18 cellular contexts compared by ENCODE assay signal in genomic region chr22:20990184-20991180, GRCh38. TPM values are rescaled to one million over a fixed set of nuclear protein-coding genes. Genes with fewer than 3 reads are reported as not detected.
DNase-seq lines count a peak whose midpoint lies in the region; ATAC-seq, FAIRE-seq and TF ChIP-seq lines count a peak whose summit lies in the region.
"Had no signal": no experiment of that assay in that cellular context is flagged by ENCODE, and none has a peak within 500 bp of the region (broad histone marks: within the 10 kb centered on the region; RNA-seq: fewer than 3 reads in every experiment).

No MANE protein-coding gene starts in this region.

- no peak overlapping the region for H3K18ac ChIP-seq in neuronal stem cell (ENCODE audit: low read length)

- peaks cover 3% of the 10 kb centered on the region for H3K79me1 ChIP-seq in neuronal stem cell (ENCODE audit: low read depth, low read length)

- H3K27ac Mint-ChIP-seq in activated naive CD8-positive, alpha-beta T cell treated with anti-CD3 and anti-CD28 coated beads, Interleukin-2, amount 10 ng/mL, durations not matched to agents 7 days and 5 days = peak overlapping the region; percentile 43
- H3K27ac Mint-ChIP-seq in activated naive CD8-positive, alpha-beta T cell treated with anti-CD3 and anti-CD28 coated beads for 36 hours = no peak overlapping the region
- H3K27ac Mint-ChIP-seq: GM23338 had no signal

- no peaks in the 10 kb centered on the region for H3K27me3 Mint-ChIP-seq in activated naive CD8-positive, alpha-beta T cell treated with anti-CD3 and anti-CD28 coated beads, Interleukin-2, amount 10 ng/mL, durations not matched to agents 7 days and 5 days
- H3K27me3 Mint-ChIP-seq in activated naive CD8-positive, alpha-beta T cell treated with anti-CD3 and anti-CD28 coated beads for 36 hours = no peaks in the 10 kb centered on the region
- H3K27me3 Mint-ChIP-seq: CD4-positive, alpha-beta memory T cell had no signal

- H4K20me1 ChIP-seq in K562 (replicated peaks; ENCODE audit: control insufficient read depth, insufficient read depth, low read length) = peaks cover 14% of the 10 kb centered on the region; the same call in 1 of the 2 replicates

- no peak for DNase-seq in activated naive CD8-positive, alpha-beta T cell treated with anti-CD3 and anti-CD28 coated beads, Interleukin-2, amount 10 ng/mL, durations not matched to agents 7 days and 5 days
- DNase-seq in activated naive CD8-positive, alpha-beta T cell treated with anti-CD3 and anti-CD28 coated beads for 36 hours = no peak
- DNase-seq in K562 (ENCODE audit: extremely low read depth in 1 of 4, low spot score in 3 of 4) = no peak
- DNase-seq in neuronal stem cell (ENCODE audit: low spot score) = no peak
- DNase-seq in NOMO-1 treated with dmso at 0.1 percent for 144 hours (lab: John Stamatoyannopoulos, UW; ENCODE audit: unreplicated experiment) = no peak
- no peak for DNase-seq in right atrium auricular region (ENCODE audit: low spot score)
- DNase-seq: BE2C; CD4-positive, alpha-beta memory T cell; KG1; NCI-H1105 treated with DMSO at 0.1 percent for 48 hours; NCI-H1694 treated with DMSO at 0.1 percent for 48 hours; NK-92 treated with Interleukin-12 subunit alpha and Interleukin-12 subunit beta, amount 100 ng/mL, for 24 hours; SHP77 treated with DMSO at 0.1 percent for 48 hours had no signal

- H2BK12ac ChIP-seq in neuronal stem cell (ENCODE audit: low read length) = no peak overlapping the region

- WGBS in K562 (ENCODE audit: insufficient coverage, low coverage, missing lambda C conversion rate) = 77% methylated on average over 21 of the region's 21 CpGs
- WGBS in neuronal stem cell (ENCODE audit: extremely low coverage in 2 of 2, insufficient read length in 2 of 2, insufficient replicate concordance in 1 of 2), 2 donors = no CpG with 5 or more reads among the region's 21 CpGs

- H3K23ac ChIP-seq in neuronal stem cell (ENCODE audit: low read depth, low read length, poor library complexity) = peak overlapping the region; percentile 34

- POLR2A ChIA-PET in activated naive CD8-positive, alpha-beta T cell treated with anti-CD3 and anti-CD28 coated beads, Interleukin-2, amount 10 ng/mL, durations not matched to agents 7 days and 5 days (lab: Charles Lee) = interaction anchor here (0.9 to 2.1 kb wide), 4 partner anchors 8 to 12 kb away, joined by 3 to 9 read pairs (median 4); partner anchors contain the start of genes LZTR1 and THAP7
- POLR2A ChIA-PET in K562 (lab: Yijun Ruan, JAX) = interaction anchor here (0.6 to 17.9 kb wide), 12 partner anchors 9 to 386 kb away, joined by 3 to 451 read pairs (median 4); partner anchors contain the start of genes AIFM3, LZTR1, P2RX6 and THAP7

- no peak overlapping the region for H2BK15ac ChIP-seq in neuronal stem cell (ENCODE audit: low read length)

- in situ Hi-C loops in K562 (cut with MboI) = no loop called here

- TF ChIP-seq CTCF in K562 (IDR thresholded peaks at IDR 0.05 in 2 of 3, conservative IDR thresholded peaks at IDR 0.05 in 1 of 3; ENCODE audit: insufficient read depth in 2 of 3, low read depth in 1 of 3, low read length in 3 of 3) (no peak), right atrium auricular region (IDR thresholded peaks at IDR 0.05) (no peak)

- CTCF ChIA-PET in K562 (lab: Yijun Ruan, JAX; ENCODE audit: low intra/inter-chr PET ratio) = no interaction called here

- no peak overlapping the region for H3K4me3 Mint-ChIP-seq in activated naive CD8-positive, alpha-beta T cell treated with anti-CD3 and anti-CD28 coated beads, Interleukin-2, amount 10 ng/mL, durations not matched to agents 7 days and 5 days
- no peak overlapping the region for H3K4me3 Mint-ChIP-seq in activated naive CD8-positive, alpha-beta T cell treated with anti-CD3 and anti-CD28 coated beads for 36 hours
- H3K4me3 Mint-ChIP-seq: CD4-positive, alpha-beta memory T cell; GM23338 had no signal

- H3K14ac ChIP-seq in neuronal stem cell (ENCODE audit: low read length) = no peak overlapping the region

- ATAC-seq in activated naive CD8-positive, alpha-beta T cell treated with anti-CD3 and anti-CD28 coated beads, Interleukin-2, amount 10 ng/mL, durations not matched to agents 7 days and 5 days (ENCODE audit: low read depth) = no peak
- no peak for ATAC-seq in K562
- no peak for ATAC-seq in HG03354 (IDR thresholded peaks at IDR 0.05; ENCODE audit: poor library complexity, severe bottlenecking, unreplicated experiment)
- ATAC-seq: GM23338 had no signal

- peak overlapping the region in 1 of 2 experiments; percentile 57; a peak in 2 of 4 replicates for H3K9ac ChIP-seq in K562 (ENCODE audit: insufficient read depth in 1 of 2, low read depth in 2 of 2, low read length in 2 of 2)
- no peak overlapping the region for H3K9ac ChIP-seq in neuronal stem cell (ENCODE audit: low read depth, low read length, poor library complexity)

- no peak overlapping the region for H4K8ac ChIP-seq in neuronal stem cell (ENCODE audit: low read depth, low read length)

- H2AFZ ChIP-seq in K562 (ENCODE audit: low read depth, low read length) = no peak overlapping the region
- no peak overlapping the region for H2AFZ ChIP-seq in neuronal stem cell (ENCODE audit: low read length)
- H2AFZ ChIP-seq: GM23338 had no signal

- no peaks in the 10 kb centered on the region for H3K27me3 ChIP-seq in K562 (ENCODE audit: control insufficient read depth in 2 of 2, insufficient read depth in 2 of 2, low read length in 2 of 2)
- no peaks in the 10 kb centered on the region for H3K27me3 ChIP-seq in neuronal stem cell (ENCODE audit: control insufficient read depth in 3 of 3, insufficient read depth in 3 of 3, low read depth in 1 of 3, low read length in 3 of 3)
- H3K27me3 ChIP-seq in right atrium auricular region = no peaks in the 10 kb centered on the region
- H3K27me3 ChIP-seq: BE2C had no signal

- H2BK120ac ChIP-seq in neuronal stem cell (ENCODE audit: low read depth, low read length) = no peak overlapping the region

- FAIRE-seq in K562 (lab: Jason Lieb, UNC) = no peak
- FAIRE-seq: A204.1 had no signal

- no peak overlapping the region for H3K27ac ChIP-seq in K562 (ENCODE audit: extremely low read depth, low read depth, low read length)
- H3K27ac ChIP-seq in neuronal stem cell (replicated peaks; ENCODE audit: low read length) = no peak overlapping the region
- H3K27ac ChIP-seq in right atrium auricular region = no peak overlapping the region

- H3K36me3 ChIP-seq in K562 (ENCODE audit: control insufficient read depth, insufficient read depth, low read length) = peaks cover 92% of the 10 kb centered on the region
- peaks cover 44 to 75% of the 10 kb centered on the region in 2 donors for H3K36me3 ChIP-seq in neuronal stem cell (replicated peaks in 1 of 2; ENCODE audit: control insufficient read depth in 2 of 2, insufficient read depth in 2 of 2, low read length in 2 of 2)
- peaks cover 43% of the 10 kb centered on the region for H3K36me3 ChIP-seq in right atrium auricular region

- peaks cover 2% of the 10 kb centered on the region for H3K4me1 Mint-ChIP-seq in activated naive CD8-positive, alpha-beta T cell treated with anti-CD3 and anti-CD28 coated beads, Interleukin-2, amount 10 ng/mL, durations not matched to agents 7 days and 5 days
- peaks cover 6% of the 10 kb centered on the region for H3K4me1 Mint-ChIP-seq in activated naive CD8-positive, alpha-beta T cell treated with anti-CD3 and anti-CD28 coated beads for 36 hours
- H3K4me1 Mint-ChIP-seq: GM23338 had no signal

- BruUV-seq in K562 (replicated peaks; lab: Mats Ljungman, UMichigan) = no TSS peak

- no peak for TF ChIP-seq RAD21 in K562 (CRISPR knock-in tag; conservative IDR thresholded peaks at IDR 0.05 in 1 of 2, IDR thresholded peaks at IDR 0.05 in 1 of 2)

- H2BK5ac ChIP-seq in neuronal stem cell (ENCODE audit: low read length) = no peak overlapping the region

- no peaks in the 10 kb centered on the region for H3K79me2 ChIP-seq in K562 (ENCODE audit: control insufficient read depth, insufficient read depth, low read length)

- intact Hi-C loops in K562 (cut with micrococcal nuclease) = no loop called here

- no peak overlapping the region for H3K4ac ChIP-seq in neuronal stem cell (ENCODE audit: low read length)

- peaks cover 13% of the 10 kb centered on the region for H3K9me1 ChIP-seq in K562 (ENCODE audit: control insufficient read depth, insufficient read depth, low read length)

- H3K4me2 ChIP-seq in K562 (ENCODE audit: insufficient read depth, low read length) = no peak overlapping the region
- H3K4me2 ChIP-seq in neuronal stem cell (ENCODE audit: insufficient read depth, low read length, poor library complexity, severe bottlenecking) = no peak overlapping the region
- H3K4me2 ChIP-seq: GM23338 had no signal

- TF ChIP-seq EP300 in K562 (IDR thresholded peaks at IDR 0.05; ENCODE audit: low read length) = no peak

- H3K4me1 ChIP-seq in K562 (replicated peaks in 1 of 2; ENCODE audit: control insufficient read depth in 2 of 2, insufficient read depth in 2 of 2, low read length in 2 of 2) (peaks cover 0 to 60% of the 10 kb centered on the region in 2 experiments; a peak in 2 of 5 replicates), neuronal stem cell (ENCODE audit: control insufficient read depth in 2 of 2, insufficient read depth in 1 of 2, low read depth in 1 of 2, low read length in 2 of 2) (no peaks in the 10 kb centered on the region), right atrium auricular region (no peaks in the 10 kb centered on the region)
- H3K4me1 ChIP-seq: BE2C had no signal

- H3K4me3 ChIP-seq in K562 (no peak overlapping the region), neuronal stem cell (ENCODE audit: low read length in 2 of 2) (no peak overlapping the region), right atrium auricular region (no peak overlapping the region)
- H3K4me3 ChIP-seq: GM23338 had no signal

- no peak for TF ChIP-seq POLR2A in K562 (conservative IDR thresholded peaks at IDR 0.05)

- no peak overlapping the region for H2AK5ac ChIP-seq in neuronal stem cell (ENCODE audit: low read depth, low read length)

- H3K36me3 Mint-ChIP-seq in activated naive CD8-positive, alpha-beta T cell treated with anti-CD3 and anti-CD28 coated beads, Interleukin-2, amount 10 ng/mL, durations not matched to agents 7 days and 5 days = peaks cover 4% of the 10 kb centered on the region
- H3K36me3 Mint-ChIP-seq in activated naive CD8-positive, alpha-beta T cell treated with anti-CD3 and anti-CD28 coated beads for 36 hours = peaks cover 1% of the 10 kb centered on the region

- no peaks in the 10 kb centered on the region for H3K9me3 ChIP-seq in K562 (replicated peaks; ENCODE audit: control insufficient read depth, insufficient read depth, low read depth, low read length)
- H3K9me3 ChIP-seq in neuronal stem cell (replicated peaks in 1 of 2; ENCODE audit: control insufficient read depth in 2 of 2, insufficient read depth in 1 of 2, low read depth in 1 of 2, low read length in 2 of 2) = no peaks in the 10 kb centered on the region
- H3K9me3 ChIP-seq in right atrium auricular region = no peaks in the 10 kb centered on the region
- H3K9me3 ChIP-seq: BE2C had no signal

- H4K91ac ChIP-seq in neuronal stem cell (ENCODE audit: low read depth, low read length, poor library complexity) = no peak overlapping the region

- H3K9me3 Mint-ChIP-seq in activated naive CD8-positive, alpha-beta T cell treated with anti-CD3 and anti-CD28 coated beads, Interleukin-2, amount 10 ng/mL, durations not matched to agents 7 days and 5 days = no peaks in the 10 kb centered on the region
- no peaks in the 10 kb centered on the region for H3K9me3 Mint-ChIP-seq in activated naive CD8-positive, alpha-beta T cell treated with anti-CD3 and anti-CD28 coated beads for 36 hours
- H3K9me3 Mint-ChIP-seq: CD4-positive, alpha-beta memory T cell; GM23338 had no signal

RNA-seq across cellular contexts. Expression of gene LZTR1, which starts 8.4 kb away (rescaled TPM):
- 10 to 100 TPM; 80.1 to 80.9 TPM for total RNA-seq in activated naive CD8-positive, alpha-beta T cell treated with anti-CD3 and anti-CD28 coated beads, Interleukin-2, amount 10 ng/mL, durations not matched to agents 7 days and 5 days
- 10 to 100 TPM; 32.4 to 39.2 TPM for total RNA-seq in activated naive CD8-positive, alpha-beta T cell treated with anti-CD3 and anti-CD28 coated beads for 36 hours
- 338 and 754 TPM in 2 replicates for total RNA-seq in K562 (2011; cell fraction: chromatin; rRNA removed; ENCODE audit: low replicate concordance)
- 395 and 404 TPM in 2 replicates for total RNA-seq in K562 (2011; cell fraction: nucleolus; rRNA removed)
- total RNA-seq in K562 (2011; cell fraction: nucleoplasm; rRNA removed) = 258 and 287 TPM in 2 replicates
- 87.2 and 120 TPM in 2 replicates for total RNA-seq in K562 (2014; rRNA removed)
- total RNA-seq in K562 (2014; rRNA removed; fragmentation: Illumina TruSeq; extraction: Trizol) = 46.4 and 63.0 TPM in 2 replicates
- total RNA-seq in K562 (2015; rRNA removed; fragmentation: Illumina TruSeq; extraction: Trizol) = 51.3 and 53.2 TPM in 2 replicates
- 132 and 135 TPM in 2 replicates for total RNA-seq in K562 (2021)
- polyA plus RNA-seq in K562 (2011; rRNA removed) = 63.0 and 88.5 TPM in 2 replicates
- polyA plus RNA-seq in K562 (2011; cell fraction: cytosol; rRNA removed) = 50.8 and 68.8 TPM in 2 replicates
- polyA plus RNA-seq in K562 (2011; cell fraction: nucleus; rRNA removed) = 703 and 913 TPM in 2 replicates
- polyA plus RNA-seq in K562 (2012) = 80.6 and 93.5 TPM in 2 replicates
- polyA plus RNA-seq in K562 (2014; fragmentation: Illumina TruSeq; extraction: Trizol) = 74.3 and 89.8 TPM in 2 replicates
- polyA plus RNA-seq in K562 (2014; fragmentation: Nextera tagmentation; extraction: Ambion mirVana) = 1 to 10 TPM; 2.2 to 3.1 TPM
- 115 and 129 TPM in 2 replicates for polyA plus RNA-seq in K562 (2014; rRNA removed)
- 64.5 and 72.9 TPM in 2 replicates for polyA minus RNA-seq in K562 (2011; rRNA and poly(A)+ RNA removed)
- polyA minus RNA-seq in K562 (2011; cell fraction: cytosol; rRNA and poly(A)+ RNA removed) = 41.9 and 49.7 TPM in 2 replicates
- 188 and 205 TPM in 2 replicates for polyA minus RNA-seq in K562 (2011; cell fraction: nucleus; rRNA and poly(A)+ RNA removed)
- 16.5 TPM for polyA plus RNA-seq in neuronal stem cell (2013, experiment 1 of 2)
- 16.1 TPM for polyA plus RNA-seq in neuronal stem cell (2013, experiment 2 of 2)
- 10 to 100 TPM; 20.7 to 24.7 TPM for total RNA-seq in right atrium auricular region

RNA-seq across cellular contexts. Expression of gene THAP7, which starts 11.4 kb away (rescaled TPM):
- 10 to 100 TPM; 33.6 to 33.8 TPM for total RNA-seq in activated naive CD8-positive, alpha-beta T cell treated with anti-CD3 and anti-CD28 coated beads, Interleukin-2, amount 10 ng/mL, durations not matched to agents 7 days and 5 days
- 10 to 100 TPM; 34.3 to 34.5 TPM for total RNA-seq in activated naive CD8-positive, alpha-beta T cell treated with anti-CD3 and anti-CD28 coated beads for 36 hours
- 90.2 and 332 TPM in 2 replicates for total RNA-seq in K562 (2011; cell fraction: chromatin; rRNA removed; ENCODE audit: low replicate concordance)
- total RNA-seq in K562 (2011; cell fraction: nucleolus; rRNA removed) = 398 and 463 TPM in 2 replicates
- 158 and 211 TPM in 2 replicates for total RNA-seq in K562 (2011; cell fraction: nucleoplasm; rRNA removed)
- total RNA-seq in K562 (2014; rRNA removed) (245 and 323 TPM in 2 replicates), K562 (2014; rRNA removed; fragmentation: Illumina TruSeq; extraction: Trizol) (32.0 and 35.6 TPM in 2 replicates), K562 (2015; rRNA removed; fragmentation: Illumina TruSeq; extraction: Trizol) (120 and 129 TPM in 2 replicates), K562 (2021) (169 and 183 TPM in 2 replicates), right atrium auricular region (10 to 100 TPM; 39.8 to 51.1 TPM)
- polyA plus RNA-seq in K562 (2011; rRNA removed) (75.4 and 94.6 TPM in 2 replicates), K562 (2014; fragmentation: Illumina TruSeq; extraction: Trizol) (84.1 and 121 TPM in 2 replicates), K562 (2014; fragmentation: Nextera tagmentation; extraction: Ambion mirVana) (10 to 100 TPM in 1 of 2 experiments, 1 to 10 TPM in 1; 7.9 to 33.1 TPM), K562 (2014; rRNA removed) (263 and 266 TPM in 2 replicates)
- polyA plus RNA-seq in K562 (2011; cell fraction: cytosol; rRNA removed) = 137 and 308 TPM in 2 replicates
- 202 and 335 TPM in 2 replicates for polyA plus RNA-seq in K562 (2011; cell fraction: nucleus; rRNA removed)
- polyA plus RNA-seq in K562 (2012) = 114 and 118 TPM in 2 replicates
- polyA minus RNA-seq in K562 (2011; rRNA and poly(A)+ RNA removed) = 39.0 and 48.5 TPM in 2 replicates
- polyA minus RNA-seq in K562 (2011; cell fraction: cytosol; rRNA and poly(A)+ RNA removed) = 53.5 and 55.4 TPM in 2 replicates
- polyA minus RNA-seq in K562 (2011; cell fraction: nucleus; rRNA and poly(A)+ RNA removed) = 261 and 385 TPM in 2 replicates
- polyA plus RNA-seq in neuronal stem cell (2013, experiment 1 of 2) = 26.5 TPM
- 28.4 TPM for polyA plus RNA-seq in neuronal stem cell (2013, experiment 2 of 2)

RNA-seq across cellular contexts. Expression of gene AIFM3, which starts 23.4 kb away (rescaled TPM):
- under 1 TPM; 0.37 to 0.94 TPM for total RNA-seq in activated naive CD8-positive, alpha-beta T cell treated with anti-CD3 and anti-CD28 coated beads, Interleukin-2, amount 10 ng/mL, durations not matched to agents 7 days and 5 days
- total RNA-seq in activated naive CD8-positive, alpha-beta T cell treated with anti-CD3 and anti-CD28 coated beads for 36 hours = under 1 TPM in 1 of 2 experiments, not detected in 1; 0.14 TPM
- 0.14 and 1.4 TPM in 2 replicates for total RNA-seq in K562 (2011; cell fraction: chromatin; rRNA removed; ENCODE audit: low replicate concordance)
- total RNA-seq in K562 (2011; cell fraction: nucleolus; rRNA removed) = 0.33 and 1.2 TPM in 2 replicates
- 0.53 and 0.81 TPM in 2 replicates for total RNA-seq in K562 (2011; cell fraction: nucleoplasm; rRNA removed)
- total RNA-seq in K562 (2014; rRNA removed) (0.14 TPM in 1 of 2 replicates, not detected in the other), K562 (2014; rRNA removed; fragmentation: Illumina TruSeq; extraction: Trizol) (0.10 TPM in 1 of 2 replicates, not detected in the other), K562 (2015; rRNA removed; fragmentation: Illumina TruSeq; extraction: Trizol) (0.07 TPM in 1 of 2 replicates, not detected in the other), K562 (2021) (0.20 and 0.56 TPM in 2 replicates), right atrium auricular region (1 to 10 TPM in 1 of 2 donors, under 1 TPM in 1; 0.75 to 1.0 TPM)
- polyA plus RNA-seq in K562 (2011; rRNA removed) (0.04 and 0.08 TPM in 2 replicates), K562 (2014; fragmentation: Illumina TruSeq; extraction: Trizol) (0.06 TPM in 1 of 2 replicates, not detected in the other), K562 (2014; fragmentation: Nextera tagmentation; extraction: Ambion mirVana) (under 1 TPM; 0.03 to 0.06 TPM), K562 (2014; rRNA removed) (0.15 TPM in 1 of 2 replicates, not detected in the other)
- 0.06 TPM in 1 of 2 replicates, not detected in the other for polyA plus RNA-seq in K562 (2011; cell fraction: cytosol; rRNA removed)
- polyA plus RNA-seq in K562 (2011; cell fraction: nucleus; rRNA removed) = 0.80 and 0.87 TPM in 2 replicates
- polyA plus RNA-seq in K562 (2012) = 0.27 and 0.50 TPM in 2 replicates
- polyA minus RNA-seq in K562 (2011; rRNA and poly(A)+ RNA removed) = 0.06 TPM in 1 of 2 replicates, not detected in the other
- not detected in 2 replicates for polyA minus RNA-seq in K562 (2011; cell fraction: cytosol; rRNA and poly(A)+ RNA removed)
- polyA minus RNA-seq in K562 (2011; cell fraction: nucleus; rRNA and poly(A)+ RNA removed) = 0.27 and 0.44 TPM in 2 replicates
- polyA plus RNA-seq in neuronal stem cell (2013, experiment 1 of 2) = 3.9 TPM
- polyA plus RNA-seq in neuronal stem cell (2013, experiment 2 of 2) = 4.0 TPM
- polyA plus RNA-seq: CD4-positive, alpha-beta memory T cell had no signal

RNA-seq across cellular contexts. Expression of gene P2RX6, which starts 24.5 kb away (rescaled TPM):
- 1 to 10 TPM in 1 of 2 experiments, under 1 TPM in 1; 0.82 to 1.9 TPM for total RNA-seq in activated naive CD8-positive, alpha-beta T cell treated with anti-CD3 and anti-CD28 coated beads, Interleukin-2, amount 10 ng/mL, durations not matched to agents 7 days and 5 days
- under 1 TPM; 0.14 to 0.43 TPM for total RNA-seq in activated naive CD8-positive, alpha-beta T cell treated with anti-CD3 and anti-CD28 coated beads for 36 hours
- total RNA-seq in K562 (2011; cell fraction: chromatin; rRNA removed; ENCODE audit: low replicate concordance) = 8.3 and 26.4 TPM in 2 replicates
- 15.5 and 19.3 TPM in 2 replicates for total RNA-seq in K562 (2011; cell fraction: nucleolus; rRNA removed)
- 13.6 and 14.4 TPM in 2 replicates for total RNA-seq in K562 (2011; cell fraction: nucleoplasm; rRNA removed)
- 1.5 and 1.9 TPM in 2 replicates for total RNA-seq in K562 (2014; rRNA removed)
- total RNA-seq in K562 (2014; rRNA removed; fragmentation: Illumina TruSeq; extraction: Trizol) = 0.77 and 1.0 TPM in 2 replicates
- total RNA-seq in K562 (2015; rRNA removed; fragmentation: Illumina TruSeq; extraction: Trizol) = 1.6 and 1.7 TPM in 2 replicates
- total RNA-seq in K562 (2021) = 2.3 and 2.7 TPM in 2 replicates
- 1.2 and 1.5 TPM in 2 replicates for polyA plus RNA-seq in K562 (2011; rRNA removed)
- polyA plus RNA-seq in K562 (2011; cell fraction: cytosol; rRNA removed) = 1.4 and 2.2 TPM in 2 replicates
- 16.2 and 34.8 TPM in 2 replicates for polyA plus RNA-seq in K562 (2011; cell fraction: nucleus; rRNA removed)
- polyA plus RNA-seq in K562 (2012) = 4.7 and 7.9 TPM in 2 replicates
- polyA plus RNA-seq in K562 (2014; fragmentation: Illumina TruSeq; extraction: Trizol) = 1.3 and 1.5 TPM in 2 replicates
- under 1 TPM in 1 of 2 experiments, not detected in 1; 0.01 TPM for polyA plus RNA-seq in K562 (2014; fragmentation: Nextera tagmentation; extraction: Ambion mirVana)
- 3.7 and 3.9 TPM in 2 replicates for polyA plus RNA-seq in K562 (2014; rRNA removed)
- 1.6 and 2.5 TPM in 2 replicates for polyA minus RNA-seq in K562 (2011; rRNA and poly(A)+ RNA removed)
- polyA minus RNA-seq in K562 (2011; cell fraction: cytosol; rRNA and poly(A)+ RNA removed) = 1.0 TPM in 1 of 2 replicates, not detected in the other
- polyA minus RNA-seq in K562 (2011; cell fraction: nucleus; rRNA and poly(A)+ RNA removed) = 5.6 and 7.5 TPM in 2 replicates
- polyA plus RNA-seq in neuronal stem cell (2013, experiment 1 of 2) = 0.43 TPM
- 0.53 TPM for polyA plus RNA-seq in neuronal stem cell (2013, experiment 2 of 2)
- total RNA-seq in right atrium auricular region = 1 to 10 TPM; 1.0 to 5.4 TPM
- total RNA-seq: GM23338 had no signal
- polyA plus RNA-seq: GM23338 had no signal

RNA-seq across cellular contexts. Expression of gene SLC7A4, which starts 41.9 kb away (rescaled TPM):
- total RNA-seq in activated naive CD8-positive, alpha-beta T cell treated with anti-CD3 and anti-CD28 coated beads, Interleukin-2, amount 10 ng/mL, durations not matched to agents 7 days and 5 days = 1 to 10 TPM in 1 of 2 experiments, under 1 TPM in 1; 0.79 to 1.2 TPM
- under 1 TPM; 0.41 to 0.44 TPM for total RNA-seq in activated naive CD8-positive, alpha-beta T cell treated with anti-CD3 and anti-CD28 coated beads for 36 hours
- not detected in 2 replicates for total RNA-seq in K562 (2011; cell fraction: chromatin; rRNA removed; ENCODE audit: low replicate concordance)
- total RNA-seq in K562 (2011; cell fraction: nucleolus; rRNA removed) = not detected in 2 replicates
- total RNA-seq in K562 (2011; cell fraction: nucleoplasm; rRNA removed) = not detected in 2 replicates
- total RNA-seq in K562 (2014; rRNA removed) (not detected in 2 replicates), K562 (2014; rRNA removed; fragmentation: Illumina TruSeq; extraction: Trizol) (not detected in 2 replicates), K562 (2015; rRNA removed; fragmentation: Illumina TruSeq; extraction: Trizol) (not detected in 2 replicates), K562 (2021) (not detected in 2 replicates), right atrium auricular region (1 to 10 TPM; 1.9 to 5.0 TPM)
- polyA plus RNA-seq in K562 (2011; rRNA removed) (not detected in 2 replicates), K562 (2014; fragmentation: Illumina TruSeq; extraction: Trizol) (not detected in 2 replicates), K562 (2014; fragmentation: Nextera tagmentation; extraction: Ambion mirVana) (not detected), K562 (2014; rRNA removed) (not detected in 2 replicates)
- polyA plus RNA-seq in K562 (2011; cell fraction: cytosol; rRNA removed) = 0.07 TPM in 1 of 2 replicates, not detected in the other
- not detected in 2 replicates for polyA plus RNA-seq in K562 (2011; cell fraction: nucleus; rRNA removed)
- 0.03 and 0.14 TPM in 2 replicates for polyA plus RNA-seq in K562 (2012)
- not detected in 2 replicates for polyA minus RNA-seq in K562 (2011; rRNA and poly(A)+ RNA removed)
- polyA minus RNA-seq in K562 (2011; cell fraction: cytosol; rRNA and poly(A)+ RNA removed) = not detected in 2 replicates
- polyA minus RNA-seq in K562 (2011; cell fraction: nucleus; rRNA and poly(A)+ RNA removed) = not detected in 2 replicates
- polyA plus RNA-seq in neuronal stem cell (2013, experiment 1 of 2) = 0.18 TPM
- polyA plus RNA-seq in neuronal stem cell (2013, experiment 2 of 2) = 0.24 TPM
- total RNA-seq: CD4-positive, alpha-beta memory T cell; NCI-H460; OCI-LY7 had no signal
